ENCODE assay signal across 22 cellular contexts in genomic region chr14:93744176-93744575, GRCh38. TPM values are rescaled to one million over a fixed set of nuclear protein-coding genes. Genes with fewer than 3 reads are reported as not detected.
"Had no signal": no experiment of that assay in that cellular context is flagged by ENCODE, and none has a peak within 500 bp of the region (broad histone marks: within the 10 kb centered on the region; RNA-seq: fewer than 3 reads in every experiment).

No MANE protein-coding gene starts in this region.

- DNase-seq: activated CD4-positive, alpha-beta T cell treated with anti-CD3 and anti-CD28 coated beads for 1 hour; activated CD8-positive, alpha-beta memory T cell treated with anti-CD3 and anti-CD28 coated beads for 24 hours; activated CD8-positive, alpha-beta memory T cell treated with anti-CD3 and anti-CD28 coated beads, Interleukin-2, amount 50 U/mL, for 48 hours; activated effector memory CD4-positive, alpha-beta T cell treated with Interleukin-2 at 50 U/mL for 16 hours; activated naive CD4-positive, alpha-beta T cell treated with anti-CD3 and anti-CD28 coated beads, Interleukin-2, amount 10 ng/mL, durations not matched to agents 7 days and 5 days; activated naive CD8-positive, alpha-beta T cell treated with anti-CD3 and anti-CD28 coated beads, Interleukin-2, amount 50 U/mL, for 24 hours; activated T-cell treated with anti-CD3 and anti-CD28 coated beads, Interleukin-2, amount 50 U/mL, for 48 hours; foreskin keratinocyte; kidney; left ventricle myocardium inferior; mammary epithelial cell; right lobe of liver; stimulated activated CD4-positive, alpha-beta T cell treated with anti-CD3 and anti-CD28 coated beads, Interleukin-4, amount 100 ng/mL, for 24 hours; stomach; tibial artery; WERI-Rb-1 had no signal

- H3K27ac ChIP-seq: foreskin keratinocyte, right lobe of liver, tibial artery, WERI-Rb-1 had no signal

- H3K27me3 ChIP-seq: foreskin keratinocyte, right lobe of liver, tibial artery had no signal

- H3K36me3 ChIP-seq: left ventricle myocardium inferior, right lobe of liver, stomach, tibial artery, WERI-Rb-1 had no signal

- H3K4me1 ChIP-seq: foreskin keratinocyte, right lobe of liver, tibial artery had no signal

- H3K9me3 ChIP-seq: left ventricle myocardium inferior, right lobe of liver, stomach, tibial artery had no signal

- H3K4me3 ChIP-seq: left ventricle myocardium inferior, right lobe of liver, stomach, tibial artery had no signal

RNA-seq across cellular contexts. Expression of gene PRIMA1, which starts 44.1 kb away (rescaled TPM):
- total RNA-seq: dermis microvascular lymphatic vessel endothelial cell; fibroblast of lung; foreskin keratinocyte; mononuclear cell; osteocyte; pulmonary artery endothelial cell; T-helper 2 cell treated with Interferon-gamma antibody and Interleukin-4, amounts not matched to agents 100 ng/mL and 5 ng/mL, for 36 hours had no signal
